Comparison of ENCODE assay signal across 24 cellular contexts in genomic region chr3:177929310-177929709, GRCh38.
DNase-seq lines count a peak whose midpoint lies in the region; ATAC-seq, FAIRE-seq and TF ChIP-seq lines count a peak whose summit lies in the region.
"Had no signal": no experiment of that assay in that cellular context is flagged by ENCODE, and none has a peak within 500 bp of the region (broad histone marks: within the 10 kb centered on the region; RNA-seq: fewer than 3 reads in every experiment).

No MANE protein-coding gene starts in this region.

- no peaks in the 10 kb centered on the region for H3K9me3 Mint-ChIP-seq in activated naive CD8-positive, alpha-beta T cell treated with anti-CD3 and anti-CD28 coated beads, Interleukin-2, amount 50 U/mL, for 24 hours
- peaks cover 5% of the 10 kb centered on the region for H3K9me3 Mint-ChIP-seq in activated naive CD8-positive, alpha-beta T cell treated with anti-CD3 and anti-CD28 coated beads for 36 hours
- no peaks in the 10 kb centered on the region for H3K9me3 Mint-ChIP-seq in astrocyte (ENCODE audit: unreplicated experiment)
- no peaks in the 10 kb centered on the region for H3K9me3 Mint-ChIP-seq in stimulated activated naive B cell treated with anti-CD40 and anti-IgM and Interleukin-4, amounts not matched to agents 10 μg/mL and 1 μg/mL and 100 μg/mL, for 72 hours
- H3K9me3 Mint-ChIP-seq: CD8-positive, alpha-beta T cell; endodermal cell had no signal

- ATAC-seq in activated naive CD8-positive, alpha-beta T cell treated with anti-CD3 and anti-CD28 coated beads, Interleukin-2, amount 50 U/mL, for 24 hours: no peak
- no peak for ATAC-seq in stimulated activated naive B cell treated with anti-CD40 and anti-IgM and Interleukin-4, amounts not matched to agents 10 μg/mL and 1 μg/mL and 100 μg/mL, for 72 hours (replicated peaks)
- ATAC-seq: CD8-positive, alpha-beta T cell; gastroesophageal sphincter; left lobe of liver; mucosa of descending colon; stimulated activated naive CD8-positive, alpha-beta T cell treated with anti-CD3 and anti-CD28 coated beads, Interleukin-15, Interleukin-2, amounts not matched to agents 100 U/mL and 50 U/mL, for 24 hours had no signal

- peaks cover 26% of the 10 kb centered on the region for H3K4me1 ChIP-seq in astrocyte (ENCODE audit: insufficient read depth, low read length)

- no peaks in the 10 kb centered on the region for H3K36me3 Mint-ChIP-seq in activated naive CD8-positive, alpha-beta T cell treated with anti-CD3 and anti-CD28 coated beads, Interleukin-2, amount 50 U/mL, for 24 hours (ENCODE audit: low read depth)
- H3K36me3 Mint-ChIP-seq in activated naive CD8-positive, alpha-beta T cell treated with anti-CD3 and anti-CD28 coated beads for 36 hours: no peaks in the 10 kb centered on the region
- H3K36me3 Mint-ChIP-seq in astrocyte (ENCODE audit: low read depth, unreplicated experiment): no peaks in the 10 kb centered on the region
- peaks cover 0 to 1% of the 10 kb centered on the region in 2 donors for H3K36me3 Mint-ChIP-seq in stimulated activated naive B cell treated with anti-CD40 and anti-IgM and Interleukin-4, amounts not matched to agents 10 μg/mL and 1 μg/mL and 100 μg/mL, for 72 hours
- H3K36me3 Mint-ChIP-seq: CD8-positive, alpha-beta T cell had no signal

- no peak overlapping the region for H3K4me3 ChIP-seq in astrocyte (ENCODE audit: insufficient read depth, low read depth, low read length)
- no peak overlapping the region for H3K4me3 ChIP-seq in fibroblast of the aortic adventitia (ENCODE audit: low read depth, low read length)
- H3K4me3 ChIP-seq: gastroesophageal sphincter, mucosa of descending colon, right atrium auricular region, tibial nerve had no signal

- no peak overlapping the region for H3K9ac ChIP-seq in astrocyte (ENCODE audit: low read length)

- peak overlapping the region; percentile 7 for H3K27ac Mint-ChIP-seq in activated naive CD8-positive, alpha-beta T cell treated with anti-CD3 and anti-CD28 coated beads, Interleukin-2, amount 50 U/mL, for 24 hours
- no peak overlapping the region for H3K27ac Mint-ChIP-seq in activated naive CD8-positive, alpha-beta T cell treated with anti-CD3 and anti-CD28 coated beads for 36 hours
- peak overlapping the region; percentile 60 for H3K27ac Mint-ChIP-seq in astrocyte (ENCODE audit: unreplicated experiment)
- H3K27ac Mint-ChIP-seq in stimulated activated naive B cell treated with anti-CD40 and anti-IgM and Interleukin-4, amounts not matched to agents 10 μg/mL and 1 μg/mL and 100 μg/mL, for 72 hours: no peak overlapping the region
- H3K27ac Mint-ChIP-seq: CD8-positive, alpha-beta T cell; endodermal cell had no signal

- H3K36me3 ChIP-seq in astrocyte (ENCODE audit: insufficient read depth, low read length): no peaks in the 10 kb centered on the region
- H3K36me3 ChIP-seq: gastroesophageal sphincter, right atrium auricular region, tibial nerve had no signal

- H3K9me3 ChIP-seq in astrocyte (ENCODE audit: insufficient read depth, low read depth, low read length): no peaks in the 10 kb centered on the region
- H3K9me3 ChIP-seq: gastroesophageal sphincter, mucosa of descending colon, right atrium auricular region, tibial nerve had no signal

- no peaks in the 10 kb centered on the region for H3K27me3 ChIP-seq in astrocyte (ENCODE audit: insufficient read depth, low read length)
- H3K27me3 ChIP-seq: gastroesophageal sphincter, right atrium auricular region, tibial nerve had no signal

- peaks cover 14% of the 10 kb centered on the region for H3K4me1 Mint-ChIP-seq in activated naive CD8-positive, alpha-beta T cell treated with anti-CD3 and anti-CD28 coated beads, Interleukin-2, amount 50 U/mL, for 24 hours
- peaks cover 10% of the 10 kb centered on the region for H3K4me1 Mint-ChIP-seq in activated naive CD8-positive, alpha-beta T cell treated with anti-CD3 and anti-CD28 coated beads for 36 hours
- H3K4me1 Mint-ChIP-seq in astrocyte (ENCODE audit: low read depth, unreplicated experiment): peaks cover 27% of the 10 kb centered on the region
- peaks cover 0 to 2% of the 10 kb centered on the region in 2 donors for H3K4me1 Mint-ChIP-seq in stimulated activated naive B cell treated with anti-CD40 and anti-IgM and Interleukin-4, amounts not matched to agents 10 μg/mL and 1 μg/mL and 100 μg/mL, for 72 hours

- no peaks in the 10 kb centered on the region for H3K27me3 Mint-ChIP-seq in activated naive CD8-positive, alpha-beta T cell treated with anti-CD3 and anti-CD28 coated beads, Interleukin-2, amount 50 U/mL, for 24 hours
- no peaks in the 10 kb centered on the region for H3K27me3 Mint-ChIP-seq in activated naive CD8-positive, alpha-beta T cell treated with anti-CD3 and anti-CD28 coated beads for 36 hours
- no peaks in the 10 kb centered on the region for H3K27me3 Mint-ChIP-seq in astrocyte (ENCODE audit: low read depth, unreplicated experiment)
- H3K27me3 Mint-ChIP-seq in stimulated activated naive B cell treated with anti-CD40 and anti-IgM and Interleukin-4, amounts not matched to agents 10 μg/mL and 1 μg/mL and 100 μg/mL, for 72 hours: peaks cover 0 to 4% of the 10 kb centered on the region in 2 donors

- no peak for TF ChIP-seq CTCF in astrocyte (IDR thresholded peaks at IDR 0.05; ENCODE audit: insufficient read depth, low read depth, low read length)
- TF ChIP-seq CTCF in fibroblast of the aortic adventitia (IDR thresholded peaks at IDR 0.05; ENCODE audit: insufficient read depth, low read length): no peak

- no peak overlapping the region for H2AFZ ChIP-seq in astrocyte (ENCODE audit: low read depth, low read length)

- H3K4me2 ChIP-seq in astrocyte (ENCODE audit: low read length): no peak overlapping the region

- H3K79me2 ChIP-seq in astrocyte (ENCODE audit: insufficient read depth, low read length): no peaks in the 10 kb centered on the region

- H4K20me1 ChIP-seq in astrocyte (ENCODE audit: insufficient read depth, low read length): no peaks in the 10 kb centered on the region

- no peak for DNase-seq in activated naive CD8-positive, alpha-beta T cell treated with anti-CD3 and anti-CD28 coated beads, Interleukin-2, amount 50 U/mL, for 24 hours
- no peak for DNase-seq in activated naive CD8-positive, alpha-beta T cell treated with anti-CD3 and anti-CD28 coated beads for 36 hours
- DNase-seq in astrocyte (ENCODE audit: low read depth): peak; percentile 55
- peak; percentile 10 for DNase-seq in fibroblast of the aortic adventitia (ENCODE audit: low read depth)
- DNase-seq in NCI-H1048 (lab: John Stamatoyannopoulos, UW): no peak
- no peak for DNase-seq in SW 1271 (lab: John Stamatoyannopoulos, UW)
- no peak for DNase-seq in stimulated activated naive B cell treated with anti-CD40 and anti-IgM and Interleukin-4, amounts not matched to agents 10 μg/mL and 1 μg/mL and 100 μg/mL, for 72 hours
- no peak for DNase-seq in stimulated activated CD4-positive, alpha-beta T cell treated with anti-CD3 and anti-CD28 coated beads, Interleukin-12 subunit alpha, Interleukin-12 subunit beta, amount 100 ng/mL, for 4 hours
- DNase-seq: activated effector memory CD4-positive, alpha-beta T cell treated with Interleukin-2 at 50 U/mL for 16 hours; amygdala; CD8-positive, alpha-beta T cell; DMS79 treated with DMSO at 0.1 percent for 48 hours; endodermal cell; mucosa of descending colon; NCI-H187; NCI-H345; nucleus accumbens; stimulated activated naive CD8-positive, alpha-beta T cell treated with anti-CD3 and anti-CD28 coated beads, Interleukin-15, Interleukin-2, amounts not matched to agents 100 U/mL and 50 U/mL, for 24 hours had no signal

- no peak for FAIRE-seq in astrocyte (lab: Jason Lieb, UNC)
- FAIRE-seq: GM18507 had no signal

- H3K4me3 Mint-ChIP-seq in activated naive CD8-positive, alpha-beta T cell treated with anti-CD3 and anti-CD28 coated beads, Interleukin-2, amount 50 U/mL, for 24 hours: no peak overlapping the region
- no peak overlapping the region for H3K4me3 Mint-ChIP-seq in activated naive CD8-positive, alpha-beta T cell treated with anti-CD3 and anti-CD28 coated beads for 36 hours
- H3K4me3 Mint-ChIP-seq in astrocyte (ENCODE audit: unreplicated experiment): no peak overlapping the region
- H3K4me3 Mint-ChIP-seq in stimulated activated naive B cell treated with anti-CD40 and anti-IgM and Interleukin-4, amounts not matched to agents 10 μg/mL and 1 μg/mL and 100 μg/mL, for 72 hours: no peak overlapping the region
- H3K4me3 Mint-ChIP-seq: CD8-positive, alpha-beta T cell; endodermal cell had no signal

- H3K27ac ChIP-seq in astrocyte (ENCODE audit: low read depth, low read length): no peak overlapping the region
- H3K27ac ChIP-seq: right atrium auricular region, RWPE1, tibial nerve had no signal

Comparison
In these comparisons a context has a peak if more than half of its experiments do, and no peak if none do; other contexts are left out.
1. H3K27ac Mint-ChIP-seq: peak in activated naive CD8-positive, alpha-beta T cell treated with anti-CD3 and anti-CD28 coated beads, Interleukin-2, amount 50 U/mL, for 24 hours (single experiment) and astrocyte (single experiment); none in activated naive CD8-positive, alpha-beta T cell treated with anti-CD3 and anti-CD28 coated beads for 36 hours (single experiment) and stimulated activated naive B cell treated with anti-CD40 and anti-IgM and Interleukin-4, amounts not matched to agents 10 μg/mL and 1 μg/mL and 100 μg/mL, for 72 hours (single experiment).
2. DNase-seq: peak in astrocyte (single experiment) and fibroblast of the aortic adventitia (single experiment); none in activated naive CD8-positive, alpha-beta T cell treated with anti-CD3 and anti-CD28 coated beads, Interleukin-2, amount 50 U/mL, for 24 hours (single experiment), activated naive CD8-positive, alpha-beta T cell treated with anti-CD3 and anti-CD28 coated beads for 36 hours (single experiment), NCI-H1048 (single experiment), SW 1271 (0 of 2), stimulated activated naive B cell treated with anti-CD40 and anti-IgM and Interleukin-4, amounts not matched to agents 10 μg/mL and 1 μg/mL and 100 μg/mL, for 72 hours (single experiment) and stimulated activated CD4-positive, alpha-beta T cell treated with anti-CD3 and anti-CD28 coated beads, Interleukin-12 subunit alpha, Interleukin-12 subunit beta, amount 100 ng/mL, for 4 hours (single experiment).